ENCODE assay signal across 8 cellular contexts in genomic region chrX:72238721-72239475, GRCh38. TPM values are rescaled to one million over a fixed set of nuclear protein-coding genes. Genes with fewer than 3 reads are reported as not detected.
DNase-seq lines count a peak whose midpoint lies in the region; ATAC-seq, FAIRE-seq and TF ChIP-seq lines count a peak whose summit lies in the region.

TSS of gene ERCC6L (minus strand) at chrX:72239027. CDS start at chrX:72238911, 116 bp downstream.

- FAIRE-seq in HepG2 (lab: Jason Lieb, UNC): peak; percentile 77

- no peak for TF ChIP-seq EP300 in HepG2 (IDR thresholded peaks at IDR 0.05; ENCODE audit: low read depth in 2 of 2, low read length in 2 of 2)
- no peak for TF ChIP-seq EP300 in HepG2 (CRISPR knock-in tag; IDR thresholded peaks at IDR 0.05; ENCODE audit: borderline replicate concordance)

- POLR2A ChIA-PET in BJ (lab: Charles Lee) (no interaction called here), HepG2 (lab: Yijun Ruan, JAX) (interaction anchor here (0.7 to 1.0 kb wide), 3 partner anchors 9 to 58 kb away, joined by 3 to 4 read pairs (median 4); partner anchors contain the start of genes PIN4 and RPS4X)

- H3K4me3 Mint-ChIP-seq in dendritic cell treated with granulocyte-macrophage colony-stimulating factor and Interleukin-4, amounts not matched to agents 40 ng/mL and 50 ng/mL, for 4 days: peak within 1 kb of the TSS; percentile 70

- H3K4me3 ChIP-seq in BJ (ENCODE audit: low read depth, low read length) (peak within 1 kb of the TSS; percentile 40), HepG2 (replicated peaks in 1 of 3; ENCODE audit: insufficient read depth in 1 of 3, low read depth in 2 of 3, low read length in 3 of 3) (peak within 1 kb of the TSS; percentile 60 to 71 (median 60))

- H3K27me3 ChIP-seq in BJ (ENCODE audit: control insufficient read depth, insufficient read depth, low read length): no peaks in the 10 kb centered on the region
- no peaks in the 10 kb centered on the region for H3K27me3 ChIP-seq in HepG2 (ENCODE audit: control insufficient read depth in 1 of 2, insufficient read depth in 2 of 2, low read length in 2 of 2)

- BruUV-seq in HepG2 (replicated peaks; lab: Mats Ljungman, UMichigan): no TSS peak

- H3K9me3 Mint-ChIP-seq in dendritic cell treated with granulocyte-macrophage colony-stimulating factor and Interleukin-4, amounts not matched to agents 40 ng/mL and 50 ng/mL, for 4 days: no peaks in the 10 kb centered on the region

- 100% methylated on average over 1 of the region's 59 CpGs for WGBS in HepG2 (ENCODE audit: low lambda C conversion rate)

- peak within 1 kb of the TSS; percentile 63 for H3K4me2 ChIP-seq in HepG2 (ENCODE audit: low read depth, low read length)

- intact Hi-C loops in dendritic cell treated with granulocyte-macrophage colony-stimulating factor and Interleukin-4, amounts not matched to agents 40 ng/mL and 50 ng/mL, for 4 days (cut with micrococcal nuclease): no loop called here
- intact Hi-C loops in HepG2 (cut with micrococcal nuclease; ENCODE audit: unreplicated experiment): loop anchor here (10.0 kb wide), 1 partner anchor 54 kb away; the partner anchor contains the start of gene PIN4

- H3K9ac ChIP-seq in HepG2 (ENCODE audit: insufficient read depth, low read depth, low read length): peak within 1 kb of the TSS; percentile 56

- H3K4me1 ChIP-seq in HepG2 (ENCODE audit: insufficient read depth, low read length): no peaks in the 10 kb centered on the region

- CTCF ChIA-PET in BJ (lab: Yijun Ruan, JAX) (interaction anchor here (0.8 kb wide), 1 partner anchor 967 kb away, joined by 3 read pairs; no protein-coding TSS in a partner anchor), HepG2 (lab: Yijun Ruan, JAX; ENCODE audit: low intra/inter-chr PET ratio, low total read pairs) (no interaction called here)

- H3K4me1 Mint-ChIP-seq in dendritic cell treated with granulocyte-macrophage colony-stimulating factor and Interleukin-4, amounts not matched to agents 40 ng/mL and 50 ng/mL, for 4 days (ENCODE audit: low read depth): no peaks in the 10 kb centered on the region

- ATAC-seq in HG03432 (IDR thresholded peaks at IDR 0.05; ENCODE audit: unreplicated experiment) (peak; percentile 99), HepG2 (peak; percentile 98)

- H3K27ac ChIP-seq in HepG2 (ENCODE audit: extremely low read length, insufficient read depth, low read length): peak within 1 kb of the TSS; percentile 65

- peak within 1 kb of the TSS; percentile 37 for H3K27ac Mint-ChIP-seq in dendritic cell treated with granulocyte-macrophage colony-stimulating factor and Interleukin-4, amounts not matched to agents 40 ng/mL and 50 ng/mL, for 4 days

- H3K27me3 Mint-ChIP-seq in dendritic cell treated with granulocyte-macrophage colony-stimulating factor and Interleukin-4, amounts not matched to agents 40 ng/mL and 50 ng/mL, for 4 days: no peaks in the 10 kb centered on the region

- H4K20me1 ChIP-seq in HepG2 (ENCODE audit: insufficient read depth, low read length): no peaks in the 10 kb centered on the region

- H3K36me3 ChIP-seq in BJ (ENCODE audit: control insufficient read depth, insufficient read depth, low read length): no peaks in the 10 kb centered on the region
- no peaks in the 10 kb centered on the region for H3K36me3 ChIP-seq in HepG2 (replicated peaks in 1 of 2; ENCODE audit: control insufficient read depth in 1 of 2, insufficient read depth in 2 of 2, low read length in 2 of 2)

- no peaks in the 10 kb centered on the region for H3K9me3 ChIP-seq in HepG2 (ENCODE audit: low read length)

- TF ChIP-seq RAD21 in HepG2 (CRISPR knock-in tag; IDR thresholded peaks at IDR 0.05): no peak

- H2AFZ ChIP-seq in HepG2 (ENCODE audit: low read length): no peak within 1 kb of the TSS

- TF ChIP-seq POLR2A in HepG2 (IDR thresholded peaks at IDR 0.05; ENCODE audit: insufficient read depth in 1 of 2, low read depth in 2 of 2, low read length in 2 of 2): peak; percentile 28 to 70; a peak in 2 of 4 replicates

- DNase-seq in BJ (ENCODE audit: low read depth) (peak; percentile 52), GM19238 (ENCODE audit: insufficient read length, low spot score) (peak; percentile 84), NCI-H69 (lab: John Stamatoyannopoulos, UW) (peak; percentile 94), HepG2 (ENCODE audit: low spot score) (peak; percentile 70)
- peak; percentile 57 to 73 for DNase-seq in activated CD4-positive, alpha-beta T cell treated with anti-CD3 and anti-CD28 coated beads, Interleukin-2, amount 50 U/mL, for 24 hours (ENCODE audit: low read depth in 1 of 2, low spot score in 1 of 2)
- peak; percentile 82 for DNase-seq in stimulated activated CD4-positive, alpha-beta T cell treated with anti-CD3 and anti-CD28 coated beads, Interleukin-4, amount 100 ng/mL, for 1 hour

- in situ Hi-C loops in HepG2 (cut with HindIII; ENCODE audit: extremely low pct_ligation_motif_present, low pct_unique_long_range_greater_than_20kb): no loop called here

- no peaks in the 10 kb centered on the region for H3K79me2 ChIP-seq in HepG2 (ENCODE audit: insufficient read depth, low read length)

- H3K36me3 Mint-ChIP-seq in dendritic cell treated with granulocyte-macrophage colony-stimulating factor and Interleukin-4, amounts not matched to agents 40 ng/mL and 50 ng/mL, for 4 days (ENCODE audit: low read depth): no peaks in the 10 kb centered on the region

- TF ChIP-seq CTCF in BJ (IDR thresholded peaks at IDR 0.05; ENCODE audit: insufficient read depth, low read depth, low read length) (no peak), HepG2 (CRISPR knock-in tag; IDR thresholded peaks at IDR 0.05) (no peak)

TF ChIP-seq in HepG2, 621 proteins besides CTCF, POLR2A, EP300 and RAD21 (continues in another document):
- TF ChIP-seq ZFP91 (CRISPR knock-in tag; IDR thresholded peaks at IDR 0.05; ENCODE audit: borderline replicate concordance) (peak; percentile 38; the same call in 1 of the 2 replicates), AKAP8 (CRISPR knock-in tag; IDR thresholded peaks at IDR 0.05) (no peak), MAFG (CRISPR knock-in tag; IDR thresholded peaks at IDR 0.05) (no peak), ZNF274 (CRISPR knock-in tag; IDR thresholded peaks at IDR 0.05) (no peak), KMT2B (CRISPR knock-in tag; IDR thresholded peaks at IDR 0.05) (no peak), SP4 (CRISPR knock-in tag; IDR thresholded peaks at IDR 0.05) (peak; percentile 54; the same call in 1 of the 2 replicates), ATF7-NPFF (CRISPR knock-in tag; IDR thresholded peaks at IDR 0.05; ENCODE audit: low read depth) (peak; percentile 27; the same call in 1 of the 2 replicates), AGO2 (optimal IDR thresholded peaks at IDR 0.05; ENCODE audit: low read depth, low read length) (peak; percentile 52), ZNF18 (CRISPR knock-in tag; IDR thresholded peaks at IDR 0.05; ENCODE audit: insufficient replicate concordance) (no peak)

RNA-seq across cellular contexts. Expression of gene ERCC6L, which starts in this region (rescaled TPM):
- polyA plus RNA-seq in BJ (2011; rRNA removed) (0.94 and 2.4 TPM in 2 replicates), HepG2 (2011; rRNA removed) (0.47 and 0.86 TPM in 2 replicates)
- 1.4 and 1.5 TPM in 2 replicates for polyA minus RNA-seq in BJ (2011; rRNA and poly(A)+ RNA removed)
- 9.5 and 15.6 TPM in 2 replicates for total RNA-seq in HepG2 (2016; rRNA removed; fragmentation: Illumina TruSeq; extraction: Trizol)
- total RNA-seq in HepG2 (2016; cell fraction: cytosol; rRNA removed; fragmentation: Illumina TruSeq; extraction: Trizol; ENCODE audit: low read depth): 0.51 and 0.53 TPM in 2 replicates
- 8.9 and 15.0 TPM in 2 replicates for total RNA-seq in HepG2 (2016; cell fraction: insoluble cytoplasmic fraction; rRNA removed; fragmentation: Illumina TruSeq; extraction: Trizol)
- total RNA-seq in HepG2 (2016; cell fraction: membrane; rRNA removed; fragmentation: Illumina TruSeq; extraction: Trizol): 2.8 and 3.0 TPM in 2 replicates
- total RNA-seq in HepG2 (2016; cell fraction: nucleus; rRNA removed; fragmentation: Illumina TruSeq; extraction: Trizol): 6.5 and 7.0 TPM in 2 replicates
- 0.35 and 0.44 TPM in 2 replicates for polyA plus RNA-seq in HepG2 (2011; cell fraction: cytosol; rRNA removed)
- 0.31 and 0.34 TPM in 2 replicates for polyA plus RNA-seq in HepG2 (2011; cell fraction: nucleus; rRNA removed)
- 0.69 and 2.0 TPM in 2 replicates for polyA plus RNA-seq in HepG2 (2012)
- 0.15 and 0.16 TPM in 2 replicates for polyA plus RNA-seq in HepG2 (2016; cell fraction: cytosol; fragmentation: Illumina TruSeq; extraction: Trizol; ENCODE audit: low read depth)
- polyA plus RNA-seq in HepG2 (2016; cell fraction: insoluble cytoplasmic fraction; fragmentation: Illumina TruSeq; extraction: Trizol; ENCODE audit: low read depth): 9.3 and 9.9 TPM in 2 replicates
- 0.56 and 0.79 TPM in 2 replicates for polyA plus RNA-seq in HepG2 (2016; cell fraction: membrane; fragmentation: Illumina TruSeq; extraction: Trizol; ENCODE audit: low read depth)
- 5.2 and 5.3 TPM in 2 replicates for polyA plus RNA-seq in HepG2 (2016; cell fraction: nucleus; fragmentation: Illumina TruSeq; extraction: Trizol; ENCODE audit: insufficient read depth, low read depth)
- 0.68 and 2.3 TPM in 2 replicates for polyA minus RNA-seq in HepG2 (2011; rRNA and poly(A)+ RNA removed; ENCODE audit: low replicate concordance)
- polyA minus RNA-seq in HepG2 (2011; cell fraction: cytosol; rRNA and poly(A)+ RNA removed): 1.1 and 1.7 TPM in 2 replicates
- 2.2 TPM in 2 replicates for polyA minus RNA-seq in HepG2 (2011; cell fraction: nucleus; rRNA and poly(A)+ RNA removed)

Comparison
In these comparisons a context has a peak if more than half of its experiments do, and no peak if none do; other contexts are left out.
1. Peak in every context shown above with its lines: DNase-seq, ATAC-seq, H3K4me3 ChIP-seq and H3K27ac ChIP-seq.